8 cellular contexts compared by ENCODE assay signal in the genomic region with DNA sequence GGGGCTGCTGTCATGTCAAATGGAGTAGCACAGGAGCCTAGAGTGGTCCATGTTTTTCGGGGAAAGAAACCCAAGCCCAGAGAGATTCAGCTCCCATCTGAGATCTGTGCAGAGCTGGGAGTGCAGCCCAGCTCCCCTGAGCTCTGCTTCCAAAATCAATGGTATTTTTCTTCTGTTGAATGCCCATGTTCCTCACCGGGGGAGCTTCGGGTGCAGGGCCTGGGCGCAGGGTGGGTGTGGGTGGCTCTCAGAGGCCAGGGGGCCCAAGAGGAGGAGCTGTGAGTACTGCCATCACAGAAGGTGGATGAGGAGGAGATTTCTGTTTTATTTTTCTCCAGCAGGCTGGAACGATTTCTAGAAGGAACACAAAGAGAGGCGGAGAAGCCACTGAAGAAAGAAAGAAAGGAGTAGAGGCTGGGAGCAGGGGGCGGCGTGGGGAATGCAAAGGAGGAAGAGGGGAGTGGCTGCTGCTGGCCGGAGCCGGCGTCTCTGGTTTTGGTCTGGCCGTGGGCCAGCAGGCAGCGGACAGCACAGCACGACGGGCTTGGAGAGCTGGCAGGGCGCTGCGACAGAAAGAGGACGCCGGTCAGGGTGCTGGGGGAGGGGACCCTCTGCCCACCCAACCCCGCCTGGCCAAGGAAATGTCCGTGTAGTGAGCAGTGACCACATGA.
DNase-seq lines count a peak whose midpoint lies in the region; ATAC-seq and TF ChIP-seq lines count a peak whose summit lies in the region.

No MANE protein-coding gene starts in this region.

- H2AFZ ChIP-seq in trophoblast cell (ENCODE audit: insufficient read depth, low read length, poor library complexity), result no peak overlapping the region

- H2BK5ac ChIP-seq in trophoblast cell (ENCODE audit: low read depth, low read length, poor library complexity), result peak overlapping the region; percentile 14

- no peak overlapping the region for H3K23ac ChIP-seq in trophoblast cell (ENCODE audit: low read length)

- no peak overlapping the region for H3K18ac ChIP-seq in trophoblast cell (ENCODE audit: low read length)

- H3K79me1 ChIP-seq in trophoblast cell (ENCODE audit: low read length), result peaks cover 8% of the 10 kb centered on the region

- peaks cover 18% of the 10 kb centered on the region for H3K4me1 ChIP-seq in SJCRH30
- H3K4me1 ChIP-seq in trophoblast cell (ENCODE audit: control insufficient read depth in 1 of 2, insufficient read depth in 2 of 2, low read length in 2 of 2), result peaks cover 15 to 17% of the 10 kb centered on the region in 2 experiments

- DNase-seq in CD1c-positive myeloid dendritic cell (ENCODE audit: extremely low spot score) (peak; percentile 20), SJCRH30 (peak; percentile 60 to 69), fibroblast of villous mesenchyme (ENCODE audit: low read depth) (peak; percentile 66), trophoblast cell (no peak), GDM1 (lab: John Stamatoyannopoulos, UW) (no peak), NCI-H2107 (lab: John Stamatoyannopoulos, UW) (no peak)
- no peak for DNase-seq in stimulated activated CD4-positive, alpha-beta T cell treated with anti-CD3 and anti-CD28 coated beads, Interleukin-4, amount 100 ng/mL, for 1 hour

- no peak overlapping the region for H4K12ac ChIP-seq in trophoblast cell (ENCODE audit: low read depth, low read length)

- H3K27me3 ChIP-seq in SJCRH30 (no peaks in the 10 kb centered on the region; the same call in 1 of the 2 replicates), trophoblast cell (ENCODE audit: insufficient read depth, low read length) (no peaks in the 10 kb centered on the region)

- H3K4ac ChIP-seq in trophoblast cell (ENCODE audit: low read depth, low read length), result no peak overlapping the region

- peak overlapping the region; percentile 44 for H2BK120ac ChIP-seq in trophoblast cell (ENCODE audit: insufficient read depth, low read length, poor library complexity)

- no peaks in the 10 kb centered on the region for H3K79me2 ChIP-seq in trophoblast cell (ENCODE audit: control insufficient read depth, insufficient read depth, low read length, poor library complexity)

- H4K8ac ChIP-seq in trophoblast cell (ENCODE audit: low read depth, low read length), result no peak overlapping the region

- H3K9ac ChIP-seq in trophoblast cell (ENCODE audit: low read length), result no peak overlapping the region

- H3K4me3 ChIP-seq in SJCRH30, result peak overlapping the region; percentile 36
- H3K4me3 ChIP-seq in fibroblast of villous mesenchyme (ENCODE audit: low read depth, low read length), result peak overlapping the region; percentile 43
- no peak overlapping the region for H3K4me3 ChIP-seq in trophoblast cell (ENCODE audit: low read depth, low read length)

- WGBS in trophoblast cell (ENCODE audit: extremely low coverage, insufficient coverage, insufficient read length), result no CpG with 5 or more reads among the region's 21 CpGs

- no peak for ATAC-seq in GM21619 (IDR thresholded peaks at IDR 0.05; ENCODE audit: unreplicated experiment)

- no peak overlapping the region for H3K4me2 ChIP-seq in trophoblast cell (ENCODE audit: low read length)

- no peak overlapping the region for H3K14ac ChIP-seq in trophoblast cell (ENCODE audit: low read length)

- H2BK12ac ChIP-seq in trophoblast cell (ENCODE audit: low read length), result peak overlapping the region; percentile 3

- H3K9me3 ChIP-seq in SJCRH30 (replicated peaks), result no peaks in the 10 kb centered on the region
- peaks cover 2% of the 10 kb centered on the region for H3K9me3 ChIP-seq in trophoblast cell (ENCODE audit: insufficient read depth, low read depth, low read length)

- peak overlapping the region; percentile 52 for H4K91ac ChIP-seq in trophoblast cell (ENCODE audit: low read depth, low read length)

- H3K27ac ChIP-seq in SJCRH30 (no peak overlapping the region), trophoblast cell (ENCODE audit: low read depth, low read length) (no peak overlapping the region)

- H2AK5ac ChIP-seq in trophoblast cell (ENCODE audit: low read length), result no peak overlapping the region

- no peak for TF ChIP-seq CTCF in fibroblast of villous mesenchyme (IDR thresholded peaks at IDR 0.05; ENCODE audit: insufficient read depth, low read depth, low read length)

- H3K36me3 ChIP-seq in SJCRH30, result no peaks in the 10 kb centered on the region
- no peaks in the 10 kb centered on the region for H3K36me3 ChIP-seq in trophoblast cell (ENCODE audit: control insufficient read depth in 1 of 2, insufficient read depth in 2 of 2, low read length in 2 of 2)

Comparison
In these comparisons a context has a peak if more than half of its experiments do, and no peak if none do; other contexts are left out.
1. DNase-seq: peak in CD1c-positive myeloid dendritic cell (single experiment), SJCRH30 (2 of 2) and fibroblast of villous mesenchyme (single experiment); none in trophoblast cell (0 of 2), GDM1 (single experiment), stimulated activated CD4-positive, alpha-beta T cell treated with anti-CD3 and anti-CD28 coated beads, Interleukin-4, amount 100 ng/mL, for 1 hour (single experiment) and NCI-H2107 (single experiment).